ENCODE assay signal across 27 cellular contexts in genomic region chrX:68728186-68728585, GRCh38.
"Had no signal": no experiment of that assay in that cellular context is flagged by ENCODE, and none has a peak within 500 bp of the region (broad histone marks: within the 10 kb centered on the region; RNA-seq: fewer than 3 reads in every experiment).

No MANE protein-coding gene starts in this region.

- H3K9me3 ChIP-seq: adrenal gland, body of pancreas, colonic mucosa had no signal

- H3K27ac ChIP-seq: adrenal gland, body of pancreas, colonic mucosa had no signal

- ATAC-seq: activated CD4-positive, alpha-beta T cell treated with anti-CD3 and anti-CD28 coated beads for 36 hours; activated CD8-positive, alpha-beta memory T cell treated with anti-CD3 and anti-CD28 coated beads, Interleukin-2, amount 10 ng/mL, durations not matched to agents 7 days and 5 days; activated CD8-positive, alpha-beta T cell treated with anti-CD3 and anti-CD28 coated beads, Interleukin-2, amount 10 ng/mL, durations not matched to agents 7 days and 5 days; activated naive CD8-positive, alpha-beta T cell treated with anti-CD3 and anti-CD28 coated beads, Interleukin-2, amount 50 U/mL, for 24 hours; body of pancreas; esophagus mucosa; T-helper 17 cell had no signal

- H3K4me3 ChIP-seq: adrenal gland, body of pancreas, colonic mucosa had no signal

- H3K27me3 ChIP-seq: body of pancreas, colonic mucosa had no signal

- DNase-seq: activated CD4-positive, alpha-beta memory T cell treated with anti-CD3 and anti-CD28 coated beads for 36 hours; activated CD4-positive, alpha-beta T cell treated with anti-CD3 and anti-CD28 coated beads for 36 hours; activated CD4-positive, alpha-beta T cell treated with anti-CD3 and anti-CD28 coated beads, Interleukin-2, amount 10 ng/mL, durations not matched to agents 24 days and 14 days; activated CD4-positive, CD25-positive, alpha-beta regulatory T cell; activated CD4-positive, CD25-positive, alpha-beta regulatory T cell treated with anti-CD3 and anti-CD28 coated beads, Interleukin-2, amount 50 U/mL, for 72 hours; activated CD8-positive, alpha-beta memory T cell treated with anti-CD3 and anti-CD28 coated beads, Interleukin-2, amount 10 ng/mL, durations not matched to agents 7 days and 5 days; activated CD8-positive, alpha-beta memory T cell treated with anti-CD3 and anti-CD28 coated beads, Interleukin-2, amount 50 U/mL, for 4 hours; activated CD8-positive, alpha-beta T cell treated with anti-CD3 and anti-CD28 coated beads, Interleukin-2, amount 10 ng/mL, durations not matched to agents 7 days and 5 days; activated effector memory CD4-positive, alpha-beta T cell treated with anti-CD3 and anti-CD28 coated beads, Interleukin-2, amount 50 U/mL, for 16 hours; activated naive CD4-positive, alpha-beta T cell treated with anti-CD3 and anti-CD28 coated beads for 36 hours; activated naive CD8-positive, alpha-beta T cell treated with anti-CD3 and anti-CD28 coated beads for 36 hours; activated naive CD8-positive, alpha-beta T cell treated with anti-CD3 and anti-CD28 coated beads, Interleukin-2, amount 50 U/mL, for 24 hours; activated T-cell treated with anti-CD3 and anti-CD28 coated beads, Interleukin-2, amount 50 U/mL, for 1 hour; activated T-cell treated with anti-CD3 and anti-CD28 coated beads, Interleukin-2, amount 50 U/mL, for 48 hours; amygdala; aorta; body of pancreas; central memory CD4-positive, alpha-beta T cell; cerebellar nuclear complex; colonic mucosa; effector CD8-positive, alpha-beta T cell; foreskin fibroblast; T-helper 1 cell; T-helper 17 cell; T1000 had no signal

- H3K36me3 ChIP-seq: adrenal gland, colonic mucosa had no signal

- H3K4me1 ChIP-seq: adrenal gland, body of pancreas, colonic mucosa had no signal
